1 cellular context compared by ENCODE assay signal in the genomic region with DNA sequence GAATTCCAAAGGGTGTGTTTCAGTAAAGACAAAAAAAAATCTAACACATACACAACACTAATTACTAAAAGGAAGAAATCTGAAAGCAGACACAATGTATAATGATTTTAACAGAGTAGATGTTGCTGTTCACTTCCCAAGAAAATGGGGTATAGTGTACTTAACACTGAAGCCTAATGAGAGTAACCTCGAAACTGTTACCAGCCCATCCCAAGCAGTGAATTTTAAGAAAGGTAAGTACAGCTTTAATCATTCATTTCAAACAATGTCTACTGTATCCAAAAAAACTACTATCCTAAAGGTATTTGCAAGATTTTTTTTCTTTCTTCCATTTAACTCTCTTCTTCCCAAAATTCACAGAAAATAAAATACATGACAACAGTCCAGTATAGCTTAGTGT.
TF ChIP-seq lines count a peak whose summit lies in the region.

No MANE protein-coding gene starts in this region.

TF ChIP-seq in GM12878, 131 proteins besides CTCF, POLR2A, EP300 and RAD21:
- TF ChIP-seq STAT3 (IDR thresholded peaks at IDR 0.05; ENCODE audit: low read depth, low read length) (no peak), REST (IDR thresholded peaks at IDR 0.05; ENCODE audit: low read depth, low read length) (no peak), E2F8 (IDR thresholded peaks at IDR 0.05; ENCODE audit: low read depth, partially characterized antibody) (no peak), ZNF217 (IDR thresholded peaks at IDR 0.05) (no peak), ZBTB33 (IDR thresholded peaks at IDR 0.05) (no peak), RUNX3 (IDR thresholded peaks at IDR 0.05; ENCODE audit: low read length) (no peak), WRNIP1 (IDR thresholded peaks at IDR 0.05; ENCODE audit: borderline replicate concordance, low read depth, low read length) (no peak), EED (IDR thresholded peaks at IDR 0.05; ENCODE audit: low read depth) (no peak), ASH2L (IDR thresholded peaks at IDR 0.05; ENCODE audit: borderline replicate concordance, low read depth) (no peak), NFXL1 (IDR thresholded peaks at IDR 0.05; ENCODE audit: borderline replicate concordance) (no peak), STAT1 (conservative IDR thresholded peaks at IDR 0.05) (no peak), BMI1 (IDR thresholded peaks at IDR 0.05; ENCODE audit: borderline replicate concordance) (no peak), ZNF592 (IDR thresholded peaks at IDR 0.05) (no peak), SMARCA5 (IDR thresholded peaks at IDR 0.05) (no peak), BHLHE40 (IDR thresholded peaks at IDR 0.05; ENCODE audit: borderline replicate concordance in 1 of 2, low read depth in 2 of 2, low read length in 1 of 2) (no peak)
- TF ChIP-seq, protein P1, sequence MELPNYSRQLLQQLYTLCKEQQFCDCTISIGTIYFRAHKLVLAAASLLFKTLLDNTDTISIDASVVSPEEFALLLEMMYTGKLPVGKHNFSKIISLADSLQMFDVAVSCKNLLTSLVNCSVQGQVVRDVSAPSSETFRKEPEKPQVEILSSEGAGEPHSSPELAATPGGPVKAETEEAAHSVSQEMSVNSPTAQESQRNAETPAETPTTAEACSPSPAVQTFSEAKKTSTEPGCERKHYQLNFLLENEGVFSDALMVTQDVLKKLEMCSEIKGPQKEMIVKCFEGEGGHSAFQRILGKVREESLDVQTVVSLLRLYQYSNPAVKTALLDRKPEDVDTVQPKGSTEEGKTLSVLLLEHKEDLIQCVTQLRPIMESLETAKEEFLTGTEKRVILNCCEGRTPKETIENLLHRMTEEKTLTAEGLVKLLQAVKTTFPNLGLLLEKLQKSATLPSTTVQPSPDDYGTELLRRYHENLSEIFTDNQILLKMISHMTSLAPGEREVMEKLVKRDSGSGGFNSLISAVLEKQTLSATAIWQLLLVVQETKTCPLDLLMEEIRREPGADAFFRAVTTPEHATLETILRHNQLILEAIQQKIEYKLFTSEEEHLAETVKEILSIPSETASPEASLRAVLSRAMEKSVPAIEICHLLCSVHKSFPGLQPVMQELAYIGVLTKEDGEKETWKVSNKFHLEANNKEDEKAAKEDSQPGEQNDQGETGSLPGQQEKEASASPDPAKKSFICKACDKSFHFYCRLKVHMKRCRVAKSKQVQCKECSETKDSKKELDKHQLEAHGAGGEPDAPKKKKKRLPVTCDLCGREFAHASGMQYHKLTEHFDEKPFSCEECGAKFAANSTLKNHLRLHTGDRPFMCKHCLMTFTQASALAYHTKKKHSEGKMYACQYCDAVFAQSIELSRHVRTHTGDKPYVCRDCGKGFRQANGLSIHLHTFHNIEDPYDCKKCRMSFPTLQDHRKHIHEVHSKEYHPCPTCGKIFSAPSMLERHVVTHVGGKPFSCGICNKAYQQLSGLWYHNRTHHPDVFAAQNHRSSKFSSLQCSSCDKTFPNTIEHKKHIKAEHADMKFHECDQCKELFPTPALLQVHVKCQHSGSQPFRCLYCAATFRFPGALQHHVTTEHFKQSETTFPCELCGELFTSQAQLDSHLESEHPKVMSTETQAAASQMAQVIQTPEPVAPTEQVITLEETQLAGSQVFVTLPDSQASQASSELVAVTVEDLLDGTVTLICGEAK (IDR thresholded peaks at IDR 0.05; ENCODE audit: borderline replicate concordance): no peak
- TF ChIP-seq, protein P2, sequence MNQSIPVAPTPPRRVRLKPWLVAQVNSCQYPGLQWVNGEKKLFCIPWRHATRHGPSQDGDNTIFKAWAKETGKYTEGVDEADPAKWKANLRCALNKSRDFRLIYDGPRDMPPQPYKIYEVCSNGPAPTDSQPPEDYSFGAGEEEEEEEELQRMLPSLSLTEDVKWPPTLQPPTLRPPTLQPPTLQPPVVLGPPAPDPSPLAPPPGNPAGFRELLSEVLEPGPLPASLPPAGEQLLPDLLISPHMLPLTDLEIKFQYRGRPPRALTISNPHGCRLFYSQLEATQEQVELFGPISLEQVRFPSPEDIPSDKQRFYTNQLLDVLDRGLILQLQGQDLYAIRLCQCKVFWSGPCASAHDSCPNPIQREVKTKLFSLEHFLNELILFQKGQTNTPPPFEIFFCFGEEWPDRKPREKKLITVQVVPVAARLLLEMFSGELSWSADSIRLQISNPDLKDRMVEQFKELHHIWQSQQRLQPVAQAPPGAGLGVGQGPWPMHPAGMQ (IDR thresholded peaks at IDR 0.05; ENCODE audit: borderline replicate concordance): no peak
